8 cellular contexts compared by ENCODE assay signal in genomic region chr6:31901953-31902643, GRCh38. TPM values are rescaled to one million over a fixed set of nuclear protein-coding genes. Genes with fewer than 3 reads are reported as not detected.
DNase-seq lines count a peak whose midpoint lies in the region; ATAC-seq, FAIRE-seq and TF ChIP-seq lines count a peak whose summit lies in the region.

ZBTB12 (minus strand) TSS chr6:31902086; CDS start chr6:31901305, 781 bp downstream.

- no peaks in the 10 kb centered on the region for H3K27me3 ChIP-seq in small intestine (ENCODE audit: control insufficient read depth in 2 of 2, insufficient read depth in 2 of 2, low read length in 2 of 2)

- no peak for TF ChIP-seq CTCF in GM10248 (IDR thresholded peaks at IDR 0.05; ENCODE audit: control extremely low read depth, extremely low read depth, low read depth, missing control alignments)
- TF ChIP-seq CTCF in cardiac fibroblast (IDR thresholded peaks at IDR 0.05; ENCODE audit: low read depth, low read length), result no peak

- no peaks in the 10 kb centered on the region for H3K36me3 ChIP-seq in small intestine (ENCODE audit: control insufficient read depth in 2 of 2, insufficient read depth in 2 of 2, low read length in 2 of 2)

- CTCF ChIA-PET in GM10248 (lab: Yijun Ruan, JAX), result interaction anchor here (1.0 to 1.4 kb wide), 2 partner anchors 18 to 69 kb away, joined by 3 read pairs; no protein-coding TSS in a partner anchor

- H3K9me3 Mint-ChIP-seq in immature natural killer cell, result no peaks in the 10 kb centered on the region

- 0 to 1% (median 1%) methylated on average over 36 to 77 of the region's 77 CpGs for WGBS in small intestine, 3 donors

- no peaks in the 10 kb centered on the region for H3K36me3 Mint-ChIP-seq in immature natural killer cell

- POLR2A ChIA-PET in GM10248 (lab: Yijun Ruan, JAX), result interaction anchor here (0.9 kb wide), 1 partner anchor 75 kb away, joined by 3 read pairs; the partner anchor contains the start of gene HSPA1B

- H3K4me3 ChIP-seq in cardiac fibroblast (replicated peaks in 1 of 2; ENCODE audit: low read depth in 2 of 2, low read length in 2 of 2) (peak within 1 kb of the TSS; percentile 59 to 61), small intestine (ENCODE audit: low read depth in 1 of 2, low read length in 2 of 2) (peak within 1 kb of the TSS; percentile 53 to 58)

- H3K27me3 Mint-ChIP-seq in immature natural killer cell (ENCODE audit: low read depth in 3 of 3), result peaks cover 12 to 18% (median 15%) of the 10 kb centered on the region in 3 donors

- peak within 1 kb of the TSS; percentile 84 to 91 (median 88) for H3K4me3 Mint-ChIP-seq in immature natural killer cell

- H3K27ac ChIP-seq in small intestine (ENCODE audit: low read depth in 1 of 2, low read length in 1 of 2), result peak within 1 kb of the TSS; percentile 81 to 94

- no peaks in the 10 kb centered on the region for H3K9me3 ChIP-seq in small intestine (ENCODE audit: control insufficient read depth, low read depth)

- peaks cover 37 to 43% of the 10 kb centered on the region in 2 donors for H3K4me1 Mint-ChIP-seq in immature natural killer cell

- DNase-seq in GM10248 (ENCODE audit: extremely low spot score), result peak; percentile 94
- DNase-seq in NCI-H226, result peak; percentile 94
- peak; percentile 68 to 73 (median 68) for DNase-seq in activated CD4-positive, CD25-positive, alpha-beta regulatory T cell (lab: John Stamatoyannopoulos, UW)
- DNase-seq in cardiac fibroblast (ENCODE audit: low read depth in 2 of 2), result peak; percentile 94 to 97
- peak; percentile 82 to 87 (median 83) for DNase-seq in immature natural killer cell
- peak; percentile 89 for DNase-seq in small intestine

- H3K27ac Mint-ChIP-seq in immature natural killer cell, result peak within 1 kb of the TSS; percentile 18 to 86 (median 81)

- ATAC-seq in HG03045 (IDR thresholded peaks at IDR 0.05; ENCODE audit: unreplicated experiment) (peak; percentile 65), GM21619 (IDR thresholded peaks at IDR 0.05; ENCODE audit: unreplicated experiment) (no peak)

- no peak for FAIRE-seq in small intestine (lab: Jason Lieb, UNC)

- H3K4me1 ChIP-seq in small intestine (ENCODE audit: control insufficient read depth in 2 of 2, insufficient read depth in 1 of 2, low read depth in 1 of 2, low read length in 1 of 2), result peaks cover 0 to 3% of the 10 kb centered on the region in 2 donors

RNA-seq across cellular contexts. Expression of gene ZBTB12, which starts in this region (rescaled TPM):
- polyA plus RNA-seq in immature natural killer cell, result not detected
- polyA plus RNA-seq in small intestine, result 1 to 10 TPM; 1.6 to 8.6 (median 1.9) TPM

Comparison
In these comparisons a context has a peak if more than half of its experiments do, and no peak if none do; other contexts are left out.
1. Peak in DNase-seq in immature natural killer cell; RNA of the gene not detected or under 1 TPM.